Comparison of ENCODE assay signal across 12 cellular contexts in the genomic region with DNA sequence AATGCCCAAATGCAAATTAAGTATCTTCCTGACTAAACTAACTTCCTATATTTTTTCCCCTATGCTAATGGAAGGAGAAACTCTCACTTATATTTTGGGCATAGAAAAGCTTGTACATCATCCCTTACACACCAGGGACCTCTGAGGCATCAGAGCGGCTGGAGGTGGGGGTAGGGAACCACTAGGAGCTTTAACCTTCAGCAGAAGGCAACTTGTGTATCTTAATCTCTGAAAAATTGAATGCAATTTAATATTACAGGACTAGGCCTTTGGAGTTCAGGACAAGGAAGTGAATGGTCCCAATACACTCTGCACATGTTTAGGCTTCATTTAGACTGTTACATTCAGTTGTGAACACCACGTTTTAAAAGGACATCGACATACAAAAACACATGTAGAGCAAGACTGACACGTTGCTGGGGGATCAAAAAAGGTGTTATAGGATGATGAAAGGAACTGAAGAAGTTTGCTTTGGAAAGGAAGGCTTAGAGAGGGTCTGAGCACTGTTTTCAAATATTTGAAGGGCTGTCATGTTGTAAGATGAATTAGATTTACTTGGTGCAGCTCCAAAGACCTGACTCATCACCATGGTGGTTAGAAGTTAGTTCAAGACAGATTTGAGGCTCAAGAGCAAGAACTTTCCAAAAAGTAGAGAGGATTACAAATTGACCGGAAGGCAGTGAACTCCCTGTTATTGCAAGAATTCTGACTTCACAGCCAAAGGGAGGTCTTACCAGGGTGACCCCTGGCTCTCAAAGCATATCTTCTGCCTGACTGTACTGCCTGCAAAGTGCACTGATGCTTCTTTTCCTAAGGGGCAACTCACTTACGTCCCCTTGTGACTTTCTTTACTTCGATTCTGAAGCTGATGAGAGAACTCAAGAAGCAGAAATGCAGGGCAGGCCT.
DNase-seq lines count a peak whose midpoint lies in the region; ATAC-seq and TF ChIP-seq lines count a peak whose summit lies in the region.
"Had no signal": no experiment of that assay in that cellular context is flagged by ENCODE, and none has a peak within 500 bp of the region (broad histone marks: within the 10 kb centered on the region; RNA-seq: fewer than 3 reads in every experiment).

No MANE protein-coding gene starts in this region.

- H3K4me1 ChIP-seq in gastrocnemius medialis (peaks cover 13 to 21% of the 10 kb centered on the region in 2 donors), HAP-1 (no peaks in the 10 kb centered on the region)

- H3K27me3 ChIP-seq in gastrocnemius medialis (no peaks in the 10 kb centered on the region), HAP-1 (ENCODE audit: low read depth) (no peaks in the 10 kb centered on the region)

- no peak for TF ChIP-seq POLR2A in gastrocnemius medialis (IDR thresholded peaks at IDR 0.05)

- H3K9me3 ChIP-seq in gastrocnemius medialis (no peaks in the 10 kb centered on the region), HAP-1 (no peaks in the 10 kb centered on the region)
- H3K9me3 ChIP-seq: left ventricle myocardium inferior had no signal

- H3K36me3 ChIP-seq in gastrocnemius medialis = no peaks in the 10 kb centered on the region
- H3K36me3 ChIP-seq in HAP-1 (replicated peaks) = no peaks in the 10 kb centered on the region

- intact Hi-C loops in gastrocnemius medialis (cut with DNase I; ENCODE audit: low total_unique reads) = no loop called here

- ATAC-seq in gastrocnemius medialis = peak; percentile 45 to 58
- no peak for ATAC-seq in HG03025 (IDR thresholded peaks at IDR 0.05; ENCODE audit: low FRiP score, unreplicated experiment)
- ATAC-seq: esophagus mucosa had no signal

- POLR2A ChIA-PET in RWPE1 (lab: Yijun Ruan, JAX; ENCODE audit: low non-redundant PET) = no interaction called here
- POLR2A ChIA-PET in HEK293T (lab: Yijun Ruan, JAX) = interaction anchor here (0.6 kb wide), 1 partner anchor 464 kb away, joined by 3 read pairs; no protein-coding TSS in a partner anchor

- H3K27ac ChIP-seq in RWPE1 (peak overlapping the region; percentile 44), gastrocnemius medialis (no peak overlapping the region)
- H3K27ac ChIP-seq: left ventricle myocardium inferior had no signal

- in situ Hi-C loops in gastrocnemius medialis (cut with MboI; ENCODE audit: low sequenced_read_pairs in 4 of 4) (no loop called here), HAP-1 (cut with MboI; ENCODE audit: low sequenced_read_pairs) (no loop called here)

- DNase-seq in EL = peak; percentile 99
- DNase-seq in RWPE1 (ENCODE audit: low spot score) = no peak
- DNase-seq in fibroblast of mammary gland (ENCODE audit: low read depth) = peak; percentile 99
- DNase-seq in gastrocnemius medialis = no peak
- no peak for DNase-seq in activated naive CD4-positive, alpha-beta T cell treated with anti-CD3 and anti-CD28 coated beads, Interleukin-2, amount 50 U/mL, for 16 hours
- no peak for DNase-seq in HEK293T (ENCODE audit: extremely low spot score)
- no peak for DNase-seq in HAP-1 (ENCODE audit: low spot score in 2 of 2)
- DNase-seq: left ventricle myocardium inferior, NCI-H1105 treated with DMSO at 0.1 percent for 48 hours, posterior cingulate gyrus had no signal

- H3K4me3 ChIP-seq in fibroblast of mammary gland (ENCODE audit: control insufficient read depth, low read depth, low read length) (no peak overlapping the region), gastrocnemius medialis (no peak overlapping the region), HAP-1 (no peak overlapping the region)
- H3K4me3 ChIP-seq: left ventricle myocardium inferior had no signal

- TF ChIP-seq CTCF in RWPE1 (conservative IDR thresholded peaks at IDR 0.05; ENCODE audit: low read depth) = no peak
- TF ChIP-seq CTCF in fibroblast of mammary gland (conservative IDR thresholded peaks at IDR 0.05; ENCODE audit: control insufficient read depth, insufficient read depth, low read depth, low read length) = peak; percentile 39
- no peak for TF ChIP-seq CTCF in gastrocnemius medialis (IDR thresholded peaks at IDR 0.05 in 4 of 5, conservative IDR thresholded peaks at IDR 0.05 in 1 of 5)

- CTCF ChIA-PET in RWPE1 (lab: Yijun Ruan, JAX) (interaction anchor here (0.7 to 1.4 kb wide), 3 partner anchors 72 to 384 kb away, joined by 4 to 6 read pairs (median 5); no protein-coding TSS in a partner anchor), HEK293T (lab: Yijun Ruan, JAX) (no interaction called here)

TF ChIP-seq in HEK293T, 16 proteins besides CTCF, POLR2A, EP300 and RAD21:
- TF ChIP-seq FOXK2 (IDR thresholded peaks at IDR 0.05) = no peak
- no peak for TF ChIP-seq NFRKB (IDR thresholded peaks at IDR 0.05)
- TF ChIP-seq ZNF384 (IDR thresholded peaks at IDR 0.05) = no peak
- no peak for TF ChIP-seq SP1 (IDR thresholded peaks at IDR 0.05)
- no peak for TF ChIP-seq FOXA1 (IDR thresholded peaks at IDR 0.05)
- TF ChIP-seq LEF1 (IDR thresholded peaks at IDR 0.05; ENCODE audit: borderline replicate concordance) = no peak
- TF ChIP-seq, protein P1, sequence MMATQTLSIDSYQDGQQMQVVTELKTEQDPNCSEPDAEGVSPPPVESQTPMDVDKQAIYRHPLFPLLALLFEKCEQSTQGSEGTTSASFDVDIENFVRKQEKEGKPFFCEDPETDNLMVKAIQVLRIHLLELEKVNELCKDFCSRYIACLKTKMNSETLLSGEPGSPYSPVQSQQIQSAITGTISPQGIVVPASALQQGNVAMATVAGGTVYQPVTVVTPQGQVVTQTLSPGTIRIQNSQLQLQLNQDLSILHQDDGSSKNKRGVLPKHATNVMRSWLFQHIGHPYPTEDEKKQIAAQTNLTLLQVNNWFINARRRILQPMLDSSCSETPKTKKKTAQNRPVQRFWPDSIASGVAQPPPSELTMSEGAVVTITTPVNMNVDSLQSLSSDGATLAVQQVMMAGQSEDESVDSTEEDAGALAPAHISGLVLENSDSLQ (IDR thresholded peaks at IDR 0.05) = no peak
- TF ChIP-seq HDGF (IDR thresholded peaks at IDR 0.05; ENCODE audit: borderline replicate concordance) = no peak
- TF ChIP-seq FOXM1 (IDR thresholded peaks at IDR 0.05; ENCODE audit: borderline replicate concordance) = no peak
- no peak for TF ChIP-seq CTBP1 (IDR thresholded peaks at IDR 0.05; ENCODE audit: borderline replicate concordance)

Comparison
In these comparisons a context has a peak if more than half of its experiments do, and no peak if none do; other contexts are left out.
1. DNase-seq: peak in EL (single experiment) and fibroblast of mammary gland (single experiment); none in RWPE1 (single experiment), gastrocnemius medialis (0 of 2), activated naive CD4-positive, alpha-beta T cell treated with anti-CD3 and anti-CD28 coated beads, Interleukin-2, amount 50 U/mL, for 16 hours (single experiment), HEK293T (single experiment) and HAP-1 (0 of 2).